23 cellular contexts compared by ENCODE assay signal in the genomic region with DNA sequence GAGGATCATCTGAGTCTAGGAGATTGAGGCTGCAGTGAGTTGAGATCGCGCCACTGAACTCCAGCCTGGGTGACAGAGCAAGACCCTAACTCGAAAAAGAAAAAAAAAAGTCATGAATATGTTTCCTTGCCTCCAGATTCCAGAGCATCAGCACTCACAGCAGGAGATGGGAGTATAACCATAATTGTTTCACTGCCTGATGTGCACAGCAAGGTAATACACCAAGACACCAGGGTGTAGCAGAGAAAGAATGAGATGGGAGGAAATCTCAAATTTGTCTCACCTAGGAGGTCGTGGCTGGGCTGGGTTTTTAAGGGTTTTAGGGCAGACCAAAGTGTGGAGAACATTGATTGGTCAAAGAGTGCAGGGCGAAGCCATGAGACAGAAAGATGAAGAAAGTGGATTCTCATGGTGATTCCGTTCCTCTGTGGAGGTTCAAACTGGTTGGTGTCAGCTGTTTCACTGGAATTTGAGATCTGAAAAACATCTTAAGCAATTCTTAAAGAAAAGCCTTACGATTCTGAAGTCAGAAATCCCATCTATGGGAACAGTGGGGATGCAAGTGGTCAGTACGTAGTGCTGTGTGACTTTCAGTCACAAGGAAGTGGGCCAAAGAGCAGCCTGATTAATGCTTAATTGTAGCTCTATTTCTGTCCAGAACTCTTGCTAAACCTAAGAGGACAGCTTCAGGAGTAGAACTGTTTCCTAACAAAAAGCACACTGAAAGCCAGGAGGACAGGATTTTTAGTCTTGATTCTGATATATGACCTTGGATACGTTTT. TPM values are rescaled to one million over a fixed set of nuclear protein-coding genes. Genes with fewer than 3 reads are reported as not detected.
DNase-seq lines count a peak whose midpoint lies in the region; ATAC-seq, FAIRE-seq and TF ChIP-seq lines count a peak whose summit lies in the region.
"Had no signal": no experiment of that assay in that cellular context is flagged by ENCODE, and none has a peak within 500 bp of the region (broad histone marks: within the 10 kb centered on the region; RNA-seq: fewer than 3 reads in every experiment).

No MANE protein-coding gene starts in this region.

- in situ Hi-C loops in IMR-90 (cut with MboI; ENCODE audit: low sequenced_read_pairs): no loop called here

- H3K27me3 ChIP-seq in IMR-90 (ENCODE audit: control insufficient read depth, insufficient read depth, low read length) (no peaks in the 10 kb centered on the region), bronchial epithelial cell (ENCODE audit: control insufficient read depth, insufficient read depth, low read length) (no peaks in the 10 kb centered on the region)
- H3K27me3 ChIP-seq: BE2C had no signal

- peak; percentile 7 for FAIRE-seq in bronchial epithelial cell (lab: Jason Lieb, UNC)
- FAIRE-seq: A204.1, GM12892, GM18507, H54, K562 had no signal

- no peak overlapping the region for H3K27ac ChIP-seq in HEK293 (ENCODE audit: extremely low read depth, low read depth, low read length)
- no peak overlapping the region for H3K27ac ChIP-seq in IMR-90 (ENCODE audit: insufficient read depth, low read length)
- H3K27ac ChIP-seq: HL-60 had no signal

- 81% methylated on average over 3 of the region's 9 CpGs; no CpG with 5 or more reads in 1 of the 2 experiments for WGBS in IMR-90 (ENCODE audit: extremely low coverage in 2 of 2, insufficient read length in 1 of 2), 2 experiments

- H3K23ac ChIP-seq in IMR-90 (ENCODE audit: low read depth, low read length): no peak overlapping the region

- DNase-seq in IMR-90: no peak
- no peak for DNase-seq in bronchial epithelial cell (ENCODE audit: low read depth)
- DNase-seq in omental fat pad (ENCODE audit: low spot score): no peak
- no peak for DNase-seq in anterior cingulate cortex (lab: John Stamatoyannopoulos, UW)
- DNase-seq: ACHN; BE2C; C1 segment of cervical spinal cord; CD4-positive, CD25-positive, alpha-beta regulatory T cell; CD8-positive, alpha-beta memory T cell; COR-L47; DMS 273 treated with DMSO at 0.1 percent for 48 hours; GDM1; HCEC 1CT had no signal

- no peak overlapping the region for H3K9ac ChIP-seq in IMR-90 (ENCODE audit: low read depth, low read length)

- no TSS peak for BruUV-seq in IMR-90 (replicated peaks; lab: Mats Ljungman, UMichigan)

- peaks cover 10% of the 10 kb centered on the region for H3K4me1 ChIP-seq in HEK293 (ENCODE audit: control insufficient read depth, insufficient read depth, low read length)
- peaks cover 7% of the 10 kb centered on the region for H3K4me1 ChIP-seq in IMR-90 (ENCODE audit: control insufficient read depth, insufficient read depth, low read length)
- H3K4me1 ChIP-seq: BE2C had no signal

- H3K4me3 ChIP-seq in HEK293 (ENCODE audit: low read depth, low read length) (no peak overlapping the region), IMR-90 (ENCODE audit: insufficient read depth, low read depth, low read length) (no peak overlapping the region), bronchial epithelial cell (ENCODE audit: low read depth, low read length) (no peak overlapping the region)
- H3K4me3 ChIP-seq: GM23338, K562 had no signal

- no peak for TF ChIP-seq RAD21 in IMR-90 (IDR thresholded peaks at IDR 0.05; ENCODE audit: low read length)

- no peak for ATAC-seq in IMR-90 (ENCODE audit: low read depth)
- peak; percentile 41 for ATAC-seq in omental fat pad (ENCODE audit: low FRiP score)
- no peak for ATAC-seq in HG03520 (IDR thresholded peaks at IDR 0.05; ENCODE audit: unreplicated experiment)
- ATAC-seq in HG02870 (IDR thresholded peaks at IDR 0.05; ENCODE audit: unreplicated experiment): no peak
- ATAC-seq: GM23338, K562 had no signal

- no peak overlapping the region for H4K5ac ChIP-seq in IMR-90 (ENCODE audit: low read depth, low read length)

- H2BK120ac ChIP-seq in IMR-90 (ENCODE audit: low read depth, low read length): no peak overlapping the region

- POLR2A ChIA-PET in HEK293 (lab: Yijun Ruan, JAX): no interaction called here
- POLR2A ChIA-PET in IMR-90 (lab: Charles Lee; ENCODE audit: unreplicated experiment): no interaction called here

- H3K14ac ChIP-seq in IMR-90 (replicated peaks; ENCODE audit: low read depth, low read length): no peak overlapping the region

- no peak overlapping the region for H4K8ac ChIP-seq in IMR-90 (ENCODE audit: low read depth in 2 of 2, low read length in 2 of 2)

- no peak overlapping the region for H2BK20ac ChIP-seq in IMR-90 (ENCODE audit: low read depth, low read length)

- H3K36me3 ChIP-seq in HEK293 (ENCODE audit: control insufficient read depth in 2 of 2, insufficient read depth in 1 of 2, low read length in 2 of 2) (peaks cover 5 to 9% of the 10 kb centered on the region in 2 experiments; a peak in 2 of 3 replicates), IMR-90 (ENCODE audit: control insufficient read depth, insufficient read depth, low read length) (no peaks in the 10 kb centered on the region), bronchial epithelial cell (ENCODE audit: control insufficient read depth, insufficient read depth, low read length) (no peaks in the 10 kb centered on the region)

- H3K4ac ChIP-seq in IMR-90 (ENCODE audit: low read depth, low read length): 0 out of 2 replicates have a peak overlapping the region, but pooled peaks have one; percentile 9

- no peak for TF ChIP-seq POLR2A in IMR-90 (IDR thresholded peaks at IDR 0.05; ENCODE audit: low read depth, low read length)

- H2BK15ac ChIP-seq in IMR-90 (ENCODE audit: low read depth, low read length): no peak overlapping the region

- H3K9me1 ChIP-seq in IMR-90 (ENCODE audit: insufficient read depth, low read length): peaks cover 2% of the 10 kb centered on the region; the same call in 1 of the 2 replicates

- no peak overlapping the region for H3K4me2 ChIP-seq in IMR-90 (ENCODE audit: low read depth, low read length)
- H3K4me2 ChIP-seq: GM23338 had no signal

- intact Hi-C loops in IMR-90 (cut with micrococcal nuclease): no loop called here

- no peak overlapping the region for H4K91ac ChIP-seq in IMR-90 (ENCODE audit: insufficient read depth, low read depth, low read length)

- H3K9me3 ChIP-seq in HEK293 (ENCODE audit: control insufficient read depth, insufficient read depth, low read depth, low read length) (no peaks in the 10 kb centered on the region), IMR-90 (ENCODE audit: control insufficient read depth, insufficient read depth, low read length) (no peaks in the 10 kb centered on the region)
- H3K9me3 ChIP-seq: BE2C had no signal

- no peak overlapping the region for H3K18ac ChIP-seq in IMR-90 (ENCODE audit: low read depth, low read length)

- no peak overlapping the region for H2AK9ac ChIP-seq in IMR-90 (replicated peaks; ENCODE audit: low read depth, low read length, poor library complexity)

- CTCF ChIA-PET in HEK293 (lab: Yijun Ruan, JAX) (interaction anchor here (0.6 kb wide), 1 partner anchor 26 kb away, joined by 3 read pairs; no protein-coding TSS in a partner anchor), IMR-90 (lab: Yijun Ruan, JAX) (no interaction called here)

- dilution Hi-C loops in IMR-90 (cut with HindIII; ENCODE audit: low sequenced_read_pairs, unreplicated experiment): no loop called here

- TF ChIP-seq CTCF in HEK293 (tag by site-specific recombination; IDR thresholded peaks at IDR 0.05) (no peak), IMR-90 (conservative IDR thresholded peaks at IDR 0.05; ENCODE audit: low read depth, low read length) (no peak), bronchial epithelial cell (IDR thresholded peaks at IDR 0.05; ENCODE audit: insufficient read depth, low read length, severe bottlenecking) (no peak), omental fat pad (IDR thresholded peaks at IDR 0.05) (no peak)

- no peak overlapping the region for H2AFZ ChIP-seq in IMR-90 (replicated peaks; ENCODE audit: low read length, poor library complexity)
- H2AFZ ChIP-seq: GM23338 had no signal

- H3K56ac ChIP-seq in IMR-90 (ENCODE audit: extremely low read depth, insufficient read depth, low read length): no peak overlapping the region

- H2BK5ac ChIP-seq in IMR-90 (ENCODE audit: low read depth, low read length, poor library complexity, severe bottlenecking): no peak overlapping the region

- no peaks in the 10 kb centered on the region for H3K79me1 ChIP-seq in IMR-90 (ENCODE audit: low read depth in 1 of 2, low read length in 2 of 2)

- no peaks in the 10 kb centered on the region for H4K20me1 ChIP-seq in IMR-90 (ENCODE audit: insufficient read depth, low read length)

- H2AK5ac ChIP-seq in IMR-90 (ENCODE audit: low read depth, low read length): no peak overlapping the region

TF ChIP-seq in HEK293, 187 proteins besides CTCF, POLR2A, EP300 and RAD21 (continues in another document):
- TF ChIP-seq ZNF600 (tag by site-specific recombination; IDR thresholded peaks at IDR 0.05): peak; percentile 46; the same call in 1 of the 2 replicates
- TF ChIP-seq SP7 (tag by site-specific recombination; IDR thresholded peaks at IDR 0.05): no peak
- peak; percentile 97 for TF ChIP-seq ZIC2 (tag by site-specific recombination; IDR thresholded peaks at IDR 0.05)

TF ChIP-seq in IMR-90, 13 proteins besides CTCF, POLR2A, EP300 and RAD21 (continues in another document):
- TF ChIP-seq CEBPB (IDR thresholded peaks at IDR 0.05; ENCODE audit: low read depth, low read length) (no peak), FOS (IDR thresholded peaks at IDR 0.05; ENCODE audit: low read depth, low read length) (no peak), RFX5 (IDR thresholded peaks at IDR 0.05; ENCODE audit: low read depth, low read length) (no peak), MAZ (IDR thresholded peaks at IDR 0.05; ENCODE audit: borderline replicate concordance, low read depth, low read length) (no peak), RCOR1 (IDR thresholded peaks at IDR 0.05; ENCODE audit: insufficient replicate concordance, low read length) (no peak), BHLHE40 (IDR thresholded peaks at IDR 0.05; ENCODE audit: low read depth, low read length) (no peak), MAFK (IDR thresholded peaks at IDR 0.05; ENCODE audit: low read depth, low read length) (no peak)

RNA-seq across cellular contexts. Expression of gene C15orf61, which starts 7.8 kb away (rescaled TPM):
- 1.4 and 1.7 TPM in 2 replicates for total RNA-seq in IMR-90 (2012; rRNA removed)
- polyA plus RNA-seq in IMR-90 (2012; rRNA removed): 2.5 TPM in 2 replicates
- 1.4 and 3.2 TPM in 2 replicates for polyA plus RNA-seq in IMR-90 (2012; cell fraction: cytosol; rRNA removed)
- polyA plus RNA-seq in IMR-90 (2012; cell fraction: nucleus; rRNA removed; ENCODE audit: low replicate concordance): 1.8 and 1.9 TPM in 2 replicates
- total RNA-seq in bronchial epithelial cell: 1.8 and 2.1 TPM in 2 replicates
- total RNA-seq in omental fat pad: 10 to 100 TPM in 1 of 4 donors, 1 to 10 TPM in 3; 3.8 to 12.1 (median 6.3) TPM

RNA-seq across cellular contexts. Expression of gene MAP2K5, which starts 29.4 kb away (rescaled TPM):
- total RNA-seq in IMR-90 (2012; rRNA removed) (1.6 and 2.8 TPM in 2 replicates), bronchial epithelial cell (2.4 and 2.9 TPM in 2 replicates), omental fat pad (10 to 100 TPM in 2 of 4 donors, 1 to 10 TPM in 2; 7.2 to 14.2 (median 9.3) TPM)
- 4.6 and 6.1 TPM in 2 replicates for polyA plus RNA-seq in IMR-90 (2012; rRNA removed)
- 4.6 and 5.5 TPM in 2 replicates for polyA plus RNA-seq in IMR-90 (2012; cell fraction: cytosol; rRNA removed)
- polyA plus RNA-seq in IMR-90 (2012; cell fraction: nucleus; rRNA removed; ENCODE audit: low replicate concordance): 4.4 and 6.1 TPM in 2 replicates
